In the genomic region with DNA sequence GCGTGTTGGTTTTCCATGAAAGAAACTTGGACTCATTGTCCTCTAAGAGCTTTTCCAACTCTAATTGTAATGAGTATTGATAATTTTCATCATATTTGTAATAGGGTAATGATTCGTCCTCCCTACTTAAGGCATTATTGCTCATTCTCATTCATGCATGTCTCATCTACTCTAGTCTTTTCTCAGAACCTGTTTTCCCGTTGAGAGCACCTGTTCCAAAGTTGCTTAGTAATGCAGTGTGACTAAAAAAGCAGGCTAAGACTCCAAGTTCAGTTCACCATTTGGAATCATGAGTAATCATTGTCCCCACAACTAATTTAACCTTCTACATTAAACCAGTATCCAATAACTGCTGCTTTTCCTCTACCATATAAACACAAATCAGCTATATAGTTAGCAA, we compare ENCODE assay signal across 17 cellular contexts.
DNase-seq lines count a peak whose midpoint lies in the region; ATAC-seq and TF ChIP-seq lines count a peak whose summit lies in the region.
"Had no signal": no experiment of that assay in that cellular context is flagged by ENCODE, and none has a peak within 500 bp of the region (broad histone marks: within the 10 kb centered on the region; RNA-seq: fewer than 3 reads in every experiment).

No MANE protein-coding gene starts in this region.

- H3K4me3 ChIP-seq in epithelial cell of proximal tubule (ENCODE audit: low read depth, low read length) (no peak overlapping the region), thoracic aorta (no peak overlapping the region)
- H3K4me3 ChIP-seq in naive thymus-derived CD4-positive, alpha-beta T cell (ENCODE audit: low read length) = no peak overlapping the region
- H3K4me3 ChIP-seq: PC-9, uterus had no signal

- CTCF ChIA-PET in activated CD4-positive, alpha-beta T cell treated with anti-CD3 and anti-CD28 coated beads for 36 hours (lab: Charles Lee) = interaction anchor here (0.6 to 1.9 kb wide), 2 partner anchors 13 to 94 kb away, joined by 3 to 6 read pairs; no protein-coding TSS in a partner anchor
- CTCF ChIA-PET in naive thymus-derived CD4-positive, alpha-beta T cell (lab: Charles Lee) = no interaction called here

- H3K4me1 ChIP-seq in thoracic aorta (ENCODE audit: control insufficient read depth in 1 of 2, low read depth in 2 of 2) = peaks cover 18 to 62% of the 10 kb centered on the region in 2 donors
- no peaks in the 10 kb centered on the region for H3K4me1 ChIP-seq in naive thymus-derived CD4-positive, alpha-beta T cell (ENCODE audit: control insufficient read depth in 2 of 2, insufficient read depth in 2 of 2, low read length in 2 of 2)
- H3K4me1 ChIP-seq: uterus had no signal

- TF ChIP-seq CTCF in epithelial cell of proximal tubule (conservative IDR thresholded peaks at IDR 0.05; ENCODE audit: low read depth, low read length) (no peak), thoracic aorta (IDR thresholded peaks at IDR 0.05) (no peak)

- DNase-seq in activated CD4-positive, alpha-beta T cell treated with anti-CD3 and anti-CD28 coated beads for 36 hours = no peak
- DNase-seq in activated CD4-positive, alpha-beta T cell treated with anti-CD3 and anti-CD28 coated beads, Interleukin-2, amount 50 U/mL, for 1 hour = no peak
- DNase-seq in epithelial cell of proximal tubule (ENCODE audit: low read depth) (peak; percentile 75), thoracic aorta (ENCODE audit: low spot score) (no peak), GM19238 (ENCODE audit: insufficient read length, low spot score) (no peak)
- DNase-seq in activated CD4-positive, alpha-beta T cell treated with anti-CD3 and anti-CD28 coated beads for 48 hours = no peak
- no peak for DNase-seq in naive thymus-derived CD4-positive, alpha-beta T cell
- DNase-seq: activated naive CD4-positive, alpha-beta T cell treated with anti-CD3 and anti-CD28 coated beads, Interleukin-2, amount 50 U/mL, for 16 hours; brain microvascular endothelial cell; CD8-positive, alpha-beta T cell; GF-D8; NCI-H524; uterus had no signal

- intact Hi-C loops in activated CD4-positive, alpha-beta T cell treated with anti-CD3 and anti-CD28 coated beads for 36 hours (cut with DNase I, micrococcal nuclease) = no loop called here
- intact Hi-C loops in naive thymus-derived CD4-positive, alpha-beta T cell (cut with micrococcal nuclease) = no loop called here

- H3K4me3 Mint-ChIP-seq in activated CD4-positive, alpha-beta T cell treated with anti-CD3 and anti-CD28 coated beads for 36 hours = no peak overlapping the region
- no peak overlapping the region for H3K4me3 Mint-ChIP-seq in naive thymus-derived CD4-positive, alpha-beta T cell
- H3K4me3 Mint-ChIP-seq: CD8-positive, alpha-beta T cell; stimulated activated naive CD8-positive, alpha-beta T cell treated with anti-CD3 and anti-CD28 coated beads, Interleukin-15, Interleukin-2, amounts not matched to agents 100 ng/mL and 50 ng/mL, for 24 hours had no signal

- H3K4me1 Mint-ChIP-seq in activated CD4-positive, alpha-beta T cell treated with anti-CD3 and anti-CD28 coated beads for 36 hours = peaks cover 9% of the 10 kb centered on the region
- H3K4me1 Mint-ChIP-seq in naive thymus-derived CD4-positive, alpha-beta T cell = peaks cover 0 to 7% (median 0%) of the 10 kb centered on the region in 7 donors

- H3K9me3 ChIP-seq in thoracic aorta = no peaks in the 10 kb centered on the region
- H3K9me3 ChIP-seq in naive thymus-derived CD4-positive, alpha-beta T cell (ENCODE audit: control insufficient read depth in 2 of 3, low read length in 3 of 3) = no peaks in the 10 kb centered on the region
- H3K9me3 ChIP-seq: uterus had no signal

- H3K36me3 Mint-ChIP-seq in activated CD4-positive, alpha-beta T cell treated with anti-CD3 and anti-CD28 coated beads for 36 hours (ENCODE audit: low read depth) = peaks cover 2% of the 10 kb centered on the region
- H3K36me3 Mint-ChIP-seq in naive thymus-derived CD4-positive, alpha-beta T cell = peaks cover 0 to 17% (median 5%) of the 10 kb centered on the region in 5 donors

- no peaks in the 10 kb centered on the region for H3K36me3 ChIP-seq in thoracic aorta
- H3K36me3 ChIP-seq in naive thymus-derived CD4-positive, alpha-beta T cell (ENCODE audit: control insufficient read depth in 2 of 3, insufficient read depth in 3 of 3, low read length in 3 of 3) = peaks cover 0 to 4% (median 0%) of the 10 kb centered on the region in 3 experiments
- H3K36me3 ChIP-seq: brain microvascular endothelial cell, uterus had no signal

- H3K27ac ChIP-seq in thoracic aorta = peak overlapping the region; percentile 3 to 11
- no peak overlapping the region for H3K27ac ChIP-seq in naive thymus-derived CD4-positive, alpha-beta T cell (ENCODE audit: low read depth, low read length)
- H3K27ac ChIP-seq: brain microvascular endothelial cell, PC-9, uterus, VCaP had no signal

- peak; percentile 42 for ATAC-seq in activated CD4-positive, alpha-beta T cell treated with anti-CD3 and anti-CD28 coated beads for 36 hours
- ATAC-seq in HG03442 (IDR thresholded peaks at IDR 0.05; ENCODE audit: unreplicated experiment) (peak; percentile 53), thoracic aorta (ENCODE audit: insufficient number of reproducible peaks, low FRiP score, low read depth) (no peak)
- ATAC-seq in naive thymus-derived CD4-positive, alpha-beta T cell = no peak
- ATAC-seq: CD8-positive, alpha-beta T cell had no signal

- H3K27me3 Mint-ChIP-seq in activated CD4-positive, alpha-beta T cell treated with anti-CD3 and anti-CD28 coated beads for 36 hours = no peaks in the 10 kb centered on the region
- no peaks in the 10 kb centered on the region for H3K27me3 Mint-ChIP-seq in naive thymus-derived CD4-positive, alpha-beta T cell
- H3K27me3 Mint-ChIP-seq: stimulated activated naive CD8-positive, alpha-beta T cell treated with anti-CD3 and anti-CD28 coated beads, Interleukin-15, Interleukin-2, amounts not matched to agents 100 ng/mL and 50 ng/mL, for 24 hours had no signal

- POLR2A ChIA-PET in activated CD4-positive, alpha-beta T cell treated with anti-CD3 and anti-CD28 coated beads for 36 hours (lab: Charles Lee) = no interaction called here
- POLR2A ChIA-PET in naive thymus-derived CD4-positive, alpha-beta T cell (lab: Charles Lee) = no interaction called here

- H3K27ac Mint-ChIP-seq in activated CD4-positive, alpha-beta T cell treated with anti-CD3 and anti-CD28 coated beads for 36 hours = no peak overlapping the region
- no peak overlapping the region for H3K27ac Mint-ChIP-seq in naive thymus-derived CD4-positive, alpha-beta T cell
- H3K27ac Mint-ChIP-seq: CD8-positive, alpha-beta T cell; stimulated activated naive CD8-positive, alpha-beta T cell treated with anti-CD3 and anti-CD28 coated beads, Interleukin-15, Interleukin-2, amounts not matched to agents 100 ng/mL and 50 ng/mL, for 24 hours had no signal

- H3K9me3 Mint-ChIP-seq in activated CD4-positive, alpha-beta T cell treated with anti-CD3 and anti-CD28 coated beads for 36 hours (ENCODE audit: low read depth) = no peaks in the 10 kb centered on the region
- H3K9me3 Mint-ChIP-seq in naive thymus-derived CD4-positive, alpha-beta T cell = no peaks in the 10 kb centered on the region
- H3K9me3 Mint-ChIP-seq: CD8-positive, alpha-beta T cell; stimulated activated naive CD8-positive, alpha-beta T cell treated with anti-CD3 and anti-CD28 coated beads, Interleukin-15, Interleukin-2, amounts not matched to agents 100 ng/mL and 50 ng/mL, for 24 hours had no signal

- no peaks in the 10 kb centered on the region for H3K27me3 ChIP-seq in thoracic aorta (replicated peaks; ENCODE audit: insufficient read depth)
- H3K27me3 ChIP-seq in naive thymus-derived CD4-positive, alpha-beta T cell (ENCODE audit: control insufficient read depth in 2 of 2, insufficient read depth in 2 of 2, low read length in 2 of 2) = no peaks in the 10 kb centered on the region
- H3K27me3 ChIP-seq: brain microvascular endothelial cell, uterus had no signal

Comparison
In these comparisons a context has a peak if more than half of its experiments do, and no peak if none do; other contexts are left out.
1. ATAC-seq: peak in activated CD4-positive, alpha-beta T cell treated with anti-CD3 and anti-CD28 coated beads for 36 hours (single experiment) and HG03442 (single experiment); none in thoracic aorta (single experiment) and naive thymus-derived CD4-positive, alpha-beta T cell (single experiment).